1 cellular context compared by ENCODE assay signal in genomic region chr13:104571890-104572229, GRCh38.
TF ChIP-seq lines count a peak whose summit lies in the region.

No MANE protein-coding gene starts in this region.

TF ChIP-seq in HCT116, 20 proteins besides CTCF, POLR2A, EP300 and RAD21 (continued from another document):
- TF ChIP-seq, protein P1, sequence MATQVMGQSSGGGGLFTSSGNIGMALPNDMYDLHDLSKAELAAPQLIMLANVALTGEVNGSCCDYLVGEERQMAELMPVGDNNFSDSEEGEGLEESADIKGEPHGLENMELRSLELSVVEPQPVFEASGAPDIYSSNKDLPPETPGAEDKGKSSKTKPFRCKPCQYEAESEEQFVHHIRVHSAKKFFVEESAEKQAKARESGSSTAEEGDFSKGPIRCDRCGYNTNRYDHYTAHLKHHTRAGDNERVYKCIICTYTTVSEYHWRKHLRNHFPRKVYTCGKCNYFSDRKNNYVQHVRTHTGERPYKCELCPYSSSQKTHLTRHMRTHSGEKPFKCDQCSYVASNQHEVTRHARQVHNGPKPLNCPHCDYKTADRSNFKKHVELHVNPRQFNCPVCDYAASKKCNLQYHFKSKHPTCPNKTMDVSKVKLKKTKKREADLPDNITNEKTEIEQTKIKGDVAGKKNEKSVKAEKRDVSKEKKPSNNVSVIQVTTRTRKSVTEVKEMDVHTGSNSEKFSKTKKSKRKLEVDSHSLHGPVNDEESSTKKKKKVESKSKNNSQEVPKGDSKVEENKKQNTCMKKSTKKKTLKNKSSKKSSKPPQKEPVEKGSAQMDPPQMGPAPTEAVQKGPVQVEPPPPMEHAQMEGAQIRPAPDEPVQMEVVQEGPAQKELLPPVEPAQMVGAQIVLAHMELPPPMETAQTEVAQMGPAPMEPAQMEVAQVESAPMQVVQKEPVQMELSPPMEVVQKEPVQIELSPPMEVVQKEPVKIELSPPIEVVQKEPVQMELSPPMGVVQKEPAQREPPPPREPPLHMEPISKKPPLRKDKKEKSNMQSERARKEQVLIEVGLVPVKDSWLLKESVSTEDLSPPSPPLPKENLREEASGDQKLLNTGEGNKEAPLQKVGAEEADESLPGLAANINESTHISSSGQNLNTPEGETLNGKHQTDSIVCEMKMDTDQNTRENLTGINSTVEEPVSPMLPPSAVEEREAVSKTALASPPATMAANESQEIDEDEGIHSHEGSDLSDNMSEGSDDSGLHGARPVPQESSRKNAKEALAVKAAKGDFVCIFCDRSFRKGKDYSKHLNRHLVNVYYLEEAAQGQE (IDR thresholded peaks at IDR 0.05; ENCODE audit: low read depth): no peak
- TF ChIP-seq ZFX (IDR thresholded peaks at IDR 0.05) (no peak), TCF7L2 (IDR thresholded peaks at IDR 0.05; ENCODE audit: borderline replicate concordance, extremely low read depth, insufficient read depth, insufficient read length) (no peak), CBX3 (IDR thresholded peaks at IDR 0.05; ENCODE audit: low read depth) (no peak), CEBPB (IDR thresholded peaks at IDR 0.05; ENCODE audit: low read depth) (no peak), SP1 (IDR thresholded peaks at IDR 0.05; ENCODE audit: low read depth) (no peak), EZH2phosphoT487 (IDR thresholded peaks at IDR 0.05; ENCODE audit: borderline replicate concordance) (no peak), POLR2AphosphoS5 (IDR thresholded peaks at IDR 0.05; ENCODE audit: low read depth, low read length) (no peak), JUND (IDR thresholded peaks at IDR 0.05) (no peak), SRF (IDR thresholded peaks at IDR 0.05; ENCODE audit: low read depth) (no peak), ZBTB33 (IDR thresholded peaks at IDR 0.05; ENCODE audit: extremely low read depth, insufficient replicate concordance, low read length) (no peak)
- TF ChIP-seq, protein P2, sequence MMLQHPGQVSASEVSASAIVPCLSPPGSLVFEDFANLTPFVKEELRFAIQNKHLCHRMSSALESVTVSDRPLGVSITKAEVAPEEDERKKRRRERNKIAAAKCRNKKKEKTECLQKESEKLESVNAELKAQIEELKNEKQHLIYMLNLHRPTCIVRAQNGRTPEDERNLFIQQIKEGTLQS (IDR thresholded peaks at IDR 0.05): no peak
- TF ChIP-seq, protein P3, sequence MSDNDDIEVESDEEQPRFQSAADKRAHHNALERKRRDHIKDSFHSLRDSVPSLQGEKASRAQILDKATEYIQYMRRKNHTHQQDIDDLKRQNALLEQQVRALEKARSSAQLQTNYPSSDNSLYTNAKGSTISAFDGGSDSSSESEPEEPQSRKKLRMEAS (IDR thresholded peaks at IDR 0.05): no peak
TF ChIP-seq in HCT116: peak in this region for 0.
